ENCODE assay signal across 35 cellular contexts in the genomic region with DNA sequence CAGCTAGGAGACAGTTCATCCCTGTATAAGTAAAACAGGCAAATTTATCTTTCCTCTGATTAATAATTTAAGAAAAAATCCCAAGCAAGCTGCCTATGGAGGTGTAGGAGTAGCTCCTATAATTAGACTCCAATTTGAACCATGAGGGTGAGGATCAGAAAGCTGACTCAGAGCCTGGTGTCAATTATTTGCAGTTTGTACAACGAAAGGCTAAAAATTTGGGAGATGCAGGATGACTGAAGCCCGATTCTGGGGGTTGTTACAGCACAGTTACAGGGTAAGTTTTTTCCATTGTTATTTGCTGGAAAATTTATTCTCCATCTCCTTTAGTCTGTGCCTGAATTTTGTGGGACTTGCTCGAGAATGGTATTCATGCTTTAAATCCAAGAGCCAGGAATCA.
"Had no signal": no experiment of that assay in that cellular context is flagged by ENCODE, and none has a peak within 500 bp of the region (broad histone marks: within the 10 kb centered on the region; RNA-seq: fewer than 3 reads in every experiment).

No MANE protein-coding gene starts in this region.

- H3K27me3 ChIP-seq: adrenal gland, body of pancreas, brain microvascular endothelial cell, breast epithelium had no signal

- H3K4me1 ChIP-seq: body of pancreas, breast epithelium had no signal

- H3K9me3 ChIP-seq: adrenal gland, body of pancreas, breast epithelium had no signal

- DNase-seq: activated B cell treated with CpG ODN at 0.5 μM for 24 hours; activated CD4-positive, alpha-beta memory T cell treated with anti-CD3 and anti-CD28 coated beads for 36 hours; activated CD4-positive, alpha-beta T cell treated with anti-CD3 and anti-CD28 coated beads for 4 hours; activated CD4-positive, alpha-beta T cell treated with anti-CD3 and anti-CD28 coated beads, Interleukin-2, amount 10 ng/mL, durations not matched to agents 24 days and 14 days; activated CD4-positive, alpha-beta T cell treated with anti-CD3 and anti-CD28 coated beads, Interleukin-2, amount 50 U/mL, for 1 hour; activated CD4-positive, alpha-beta T cell treated with anti-CD3 and anti-CD28 coated beads, Interleukin-2, amount 50 U/mL, for 4 hours; activated CD4-positive, CD25-positive, alpha-beta regulatory T cell treated with anti-CD3 and anti-CD28 coated beads, Interleukin-2, amount 50 U/mL, for 72 hours; activated CD8-positive, alpha-beta memory T cell treated with anti-CD3 and anti-CD28 coated beads, Interleukin-2, amount 50 U/mL, for 4 hours; activated CD8-positive, alpha-beta T cell treated with anti-CD3 and anti-CD28 coated beads for 36 hours; activated effector memory CD4-positive, alpha-beta T cell treated with anti-CD3 and anti-CD28 coated beads, Interleukin-2, amount 50 U/mL, for 16 hours; activated gamma-delta T cell treated with Interleukin-2 at 50 U/mL for 16 hours; activated naive CD4-positive, alpha-beta T cell; activated naive CD4-positive, alpha-beta T cell treated with anti-CD3 and anti-CD28 coated beads for 36 hours; activated naive CD4-positive, alpha-beta T cell treated with anti-CD3 and anti-CD28 coated beads, Interleukin-2, amount 50 U/mL, for 16 hours; activated naive CD8-positive, alpha-beta T cell treated with anti-CD3 and anti-CD28 coated beads for 36 hours; activated T-cell treated with anti-CD3 and anti-CD28 coated beads for 4 hours; activated T-cell treated with anti-CD3 and anti-CD28 coated beads, Interleukin-2, amount 50 U/mL, for 1 hour; activated T-cell treated with anti-CD3 and anti-CD28 coated beads, Interleukin-2, amount 50 U/mL, for 4 hours; activated T-cell treated with anti-CD3 and anti-CD28 coated beads, Interleukin-2, amount 50 U/mL, for 72 hours; adrenal gland; amniotic stem cell; aorta; body of pancreas; brain microvascular endothelial cell; cerebellar nuclear complex; T-helper 2 cell; T-helper 9 cell had no signal

- H3K9me3 Mint-ChIP-seq: activated B cell treated with CpG ODN at 0.5 μM for 24 hours; activated CD4-positive, alpha-beta memory T cell treated with anti-CD3 and anti-CD28 coated beads for 36 hours; activated CD4-positive, alpha-beta T cell treated with anti-CD3 and anti-CD28 coated beads, Interleukin-2, amount 10 ng/mL, durations not matched to agents 24 days and 14 days; activated CD8-positive, alpha-beta T cell treated with anti-CD3 and anti-CD28 coated beads for 36 hours; activated naive CD4-positive, alpha-beta T cell treated with anti-CD3 and anti-CD28 coated beads for 36 hours; activated naive CD4-positive, alpha-beta T cell treated with anti-CD3 and anti-CD28 coated beads, Interleukin-2, amount 50 U/mL, for 72 hours; activated naive CD8-positive, alpha-beta T cell treated with anti-CD3 and anti-CD28 coated beads for 36 hours; activated T-cell treated with anti-CD3 and anti-CD28 coated beads, Interleukin-2, amount 50 U/mL, for 4 hours; activated T-cell treated with anti-CD3 and anti-CD28 coated beads, Interleukin-2, amount 50 U/mL, for 72 hours; activated T-helper 1 cell treated with anti-CD3 and anti-CD28 coated beads, Interleukin-12 subunit alpha, Interleukin-12 subunit beta, Interleukin-2, Interleukin-4 antibody, amounts not matched to agents 30 ng/mL and 10 ng/mL and 1 ng/mL, durations not matched to agents 14 hours and 24 hours and 36 hours; activated T-helper 17 cell treated with anti-CD3 and anti-CD28 coated beads, Interleukin-2, amount 50 U/mL, for 72 hours; central memory CD8-positive, alpha-beta T cell; T-helper 1 cell treated with Interleukin-12 subunit alpha and Interleukin-12 subunit beta and Interleukin-4 antibody, amounts not matched to agents 30 μg/mL and 1 μg/mL, for 36 hours; T-helper 2 cell treated with Interferon-gamma antibody and Interleukin-4, amounts not matched to agents 5 μg/mL and 100 μg/mL, for 36 hours had no signal

- ATAC-seq: activated CD8-positive, alpha-beta T cell treated with anti-CD3 and anti-CD28 coated beads for 36 hours; activated naive CD4-positive, alpha-beta T cell treated with anti-CD3 and anti-CD28 coated beads, Interleukin-2, amount 50 U/mL, for 72 hours; activated T-cell treated with anti-CD3 and anti-CD28 coated beads, Interleukin-2, amount 50 U/mL, for 4 hours; activated T-cell treated with anti-CD3 and anti-CD28 coated beads, Interleukin-2, amount 50 U/mL, for 72 hours; activated T-helper 17 cell treated with anti-CD3 and anti-CD28 coated beads, Interleukin-2, amount 50 U/mL, for 72 hours; body of pancreas had no signal

- H3K4me3 ChIP-seq: adrenal gland, body of pancreas, breast epithelium had no signal

- H3K4me3 Mint-ChIP-seq: activated B cell treated with CpG ODN at 0.5 μM for 24 hours; activated CD4-positive, alpha-beta memory T cell treated with anti-CD3 and anti-CD28 coated beads for 36 hours; activated CD4-positive, alpha-beta T cell treated with anti-CD3 and anti-CD28 coated beads, Interleukin-2, amount 10 ng/mL, durations not matched to agents 24 days and 14 days; activated CD8-positive, alpha-beta T cell treated with anti-CD3 and anti-CD28 coated beads for 36 hours; activated naive CD4-positive, alpha-beta T cell treated with anti-CD3 and anti-CD28 coated beads for 36 hours; activated naive CD8-positive, alpha-beta T cell treated with anti-CD3 and anti-CD28 coated beads for 36 hours; activated T-cell treated with anti-CD3 and anti-CD28 coated beads, Interleukin-2, amount 50 U/mL, for 4 hours; activated T-cell treated with anti-CD3 and anti-CD28 coated beads, Interleukin-2, amount 50 U/mL, for 72 hours; activated T-helper 1 cell treated with anti-CD3 and anti-CD28 coated beads, Interleukin-12 subunit alpha, Interleukin-12 subunit beta, Interleukin-2, Interleukin-4 antibody, amounts not matched to agents 30 ng/mL and 10 ng/mL and 1 ng/mL, durations not matched to agents 14 hours and 24 hours and 36 hours; activated T-helper 17 cell treated with anti-CD3 and anti-CD28 coated beads, Interleukin-2, amount 50 U/mL, for 72 hours; central memory CD8-positive, alpha-beta T cell; T-helper 1 cell treated with Interleukin-12 subunit alpha and Interleukin-12 subunit beta and Interleukin-4 antibody, amounts not matched to agents 30 μg/mL and 1 μg/mL, for 36 hours; T-helper 2 cell treated with Interferon-gamma antibody and Interleukin-4, amounts not matched to agents 5 μg/mL and 100 μg/mL, for 36 hours had no signal

- H3K36me3 Mint-ChIP-seq: activated CD4-positive, alpha-beta memory T cell treated with anti-CD3 and anti-CD28 coated beads for 36 hours; activated naive CD4-positive, alpha-beta T cell treated with anti-CD3 and anti-CD28 coated beads, Interleukin-2, amount 50 U/mL, for 72 hours; activated naive CD8-positive, alpha-beta T cell treated with anti-CD3 and anti-CD28 coated beads for 36 hours had no signal

- H3K36me3 ChIP-seq: adrenal gland, brain microvascular endothelial cell, breast epithelium had no signal

- H3K27ac Mint-ChIP-seq: activated B cell treated with CpG ODN at 0.5 μM for 24 hours; activated CD4-positive, alpha-beta memory T cell treated with anti-CD3 and anti-CD28 coated beads for 36 hours; activated CD4-positive, alpha-beta T cell treated with anti-CD3 and anti-CD28 coated beads, Interleukin-2, amount 10 ng/mL, durations not matched to agents 24 days and 14 days; activated CD8-positive, alpha-beta T cell treated with anti-CD3 and anti-CD28 coated beads for 36 hours; activated naive CD4-positive, alpha-beta T cell treated with anti-CD3 and anti-CD28 coated beads for 36 hours; activated naive CD4-positive, alpha-beta T cell treated with anti-CD3 and anti-CD28 coated beads, Interleukin-2, amount 50 U/mL, for 72 hours; activated naive CD8-positive, alpha-beta T cell treated with anti-CD3 and anti-CD28 coated beads for 36 hours; activated T-cell treated with anti-CD3 and anti-CD28 coated beads, Interleukin-2, amount 50 U/mL, for 72 hours; activated T-helper 1 cell treated with anti-CD3 and anti-CD28 coated beads, Interleukin-12 subunit alpha, Interleukin-12 subunit beta, Interleukin-2, Interleukin-4 antibody, amounts not matched to agents 30 ng/mL and 10 ng/mL and 1 ng/mL, durations not matched to agents 14 hours and 24 hours and 36 hours; activated T-helper 17 cell treated with anti-CD3 and anti-CD28 coated beads, Interleukin-2, amount 50 U/mL, for 72 hours; T-helper 1 cell treated with Interleukin-12 subunit alpha and Interleukin-12 subunit beta and Interleukin-4 antibody, amounts not matched to agents 30 μg/mL and 1 μg/mL, for 36 hours; T-helper 2 cell treated with Interferon-gamma antibody and Interleukin-4, amounts not matched to agents 5 μg/mL and 100 μg/mL, for 36 hours had no signal

- H3K27ac ChIP-seq: adrenal gland, body of pancreas, brain microvascular endothelial cell, breast epithelium, VCaP had no signal

- H3K27me3 Mint-ChIP-seq: central memory CD8-positive, alpha-beta T cell had no signal

- H3K4me1 Mint-ChIP-seq: activated CD4-positive, alpha-beta T cell treated with anti-CD3 and anti-CD28 coated beads, Interleukin-2, amount 10 ng/mL, durations not matched to agents 24 days and 14 days; activated T-helper 17 cell treated with anti-CD3 and anti-CD28 coated beads, Interleukin-2, amount 50 U/mL, for 72 hours; central memory CD8-positive, alpha-beta T cell had no signal
